Comparison of ENCODE assay signal across 8 cellular contexts in the genomic region with DNA sequence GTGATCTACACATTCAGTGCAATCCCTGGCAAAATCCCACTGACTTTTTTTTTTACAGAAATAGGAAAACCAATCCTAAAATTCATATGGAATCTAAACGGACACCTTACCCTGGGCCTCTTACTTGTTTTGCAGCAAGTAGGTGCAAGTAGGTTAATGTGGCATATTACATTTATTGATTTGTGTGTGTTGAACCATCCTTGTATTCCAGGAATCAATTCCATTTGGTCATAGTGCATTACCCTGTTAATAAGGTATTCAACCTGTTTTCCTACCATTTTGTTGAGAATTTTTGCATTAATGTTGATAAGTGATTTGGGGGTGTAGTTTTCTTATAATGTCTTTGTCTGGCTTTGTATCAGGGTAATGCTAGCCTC. TPM values are rescaled to one million over a fixed set of nuclear protein-coding genes. Genes with fewer than 3 reads are reported as not detected.
DNase-seq lines count a peak whose midpoint lies in the region; ATAC-seq, FAIRE-seq and TF ChIP-seq lines count a peak whose summit lies in the region.
"Had no signal": no experiment of that assay in that cellular context is flagged by ENCODE, and none has a peak within 500 bp of the region (broad histone marks: within the 10 kb centered on the region; RNA-seq: fewer than 3 reads in every experiment).

No MANE protein-coding gene starts in this region.

- no peak for DNase-seq in HCT116 (ENCODE audit: low read depth, low spot score)
- no peak for DNase-seq in activated B cell treated with CpG ODN at 0.5 μM for 24 hours
- no peak for DNase-seq in left lung
- no peak for DNase-seq in substantia nigra (lab: John Stamatoyannopoulos, UW)
- DNase-seq in amygdala (lab: John Stamatoyannopoulos, UW), result no peak
- no peak for DNase-seq in kidney
- DNase-seq in stimulated activated naive CD8-positive, alpha-beta T cell treated with anti-CD3 and anti-CD28 coated beads, Interleukin-15, amount 100 ng/mL, for 72 hours, result no peak

- H3K9ac ChIP-seq in HCT116 (ENCODE audit: low read length) (no peak overlapping the region), kidney (ENCODE audit: low read length in 2 of 2) (no peak overlapping the region)

- H3K36me3 Mint-ChIP-seq in activated B cell treated with CpG ODN at 0.5 μM for 24 hours (ENCODE audit: low read depth), result peaks cover 2% of the 10 kb centered on the region

- intact Hi-C loops in HCT116 (cut with micrococcal nuclease), result loop anchor here (2.0 to 5.0 kb wide), 3 partner anchors 51 to 164 kb away; partner anchors contain the start of genes NT5C3A and RP9
- intact Hi-C loops in activated B cell treated with CpG ODN at 0.5 μM for 24 hours (cut with micrococcal nuclease), result loop anchor here (1.0 to 5.0 kb wide), 7 partner anchors 36 to 251 kb away; partner anchors contain the start of gene RP9
- intact Hi-C loops in left lung (cut with DNase I), result no loop called here
- intact Hi-C loops in kidney (cut with DNase I), result no loop called here

- TF ChIP-seq POLR2A in HCT116 (IDR thresholded peaks at IDR 0.05; ENCODE audit: borderline replicate concordance, extremely low read depth, insufficient read depth, insufficient read length), result no peak

- H3K4me1 ChIP-seq in HCT116 (ENCODE audit: control insufficient read depth in 1 of 2, insufficient read depth in 2 of 2, low read length in 2 of 2) (peaks cover 8 to 18% of the 10 kb centered on the region in 2 experiments), left lung (peaks cover 9 to 23% of the 10 kb centered on the region in 2 donors), kidney (ENCODE audit: control insufficient read depth in 1 of 2, insufficient read depth in 1 of 2, low read depth in 1 of 2, low read length in 2 of 2) (peaks cover 4 to 7% of the 10 kb centered on the region in 2 donors)

- H3K79me2 ChIP-seq in HCT116 (ENCODE audit: insufficient read depth, low read length), result peaks cover 32% of the 10 kb centered on the region

- no peaks in the 10 kb centered on the region for H3K9me2 ChIP-seq in HCT116 (ENCODE audit: insufficient read depth)

- FAIRE-seq in kidney (lab: Jason Lieb, UNC), result no peak
- FAIRE-seq: islet of Langerhans had no signal

- H3K4me1 Mint-ChIP-seq in activated B cell treated with CpG ODN at 0.5 μM for 24 hours, result peaks cover 23% of the 10 kb centered on the region
- peaks cover 17% of the 10 kb centered on the region for H3K4me1 Mint-ChIP-seq in stimulated activated naive CD8-positive, alpha-beta T cell treated with anti-CD3 and anti-CD28 coated beads, Interleukin-15, amount 100 ng/mL, for 72 hours

- ATAC-seq in HCT116 (no peak), activated B cell treated with CpG ODN at 0.5 μM for 24 hours (ENCODE audit: low read depth) (no peak), left lung (no peak)
- ATAC-seq in stimulated activated naive CD8-positive, alpha-beta T cell treated with anti-CD3 and anti-CD28 coated beads, Interleukin-15, amount 100 ng/mL, for 72 hours, result no peak

- H3K27me3 ChIP-seq in HCT116 (ENCODE audit: insufficient read depth, low read length), result no peaks in the 10 kb centered on the region
- no peaks in the 10 kb centered on the region for H3K27me3 ChIP-seq in left lung

- H3K4me3 Mint-ChIP-seq in activated B cell treated with CpG ODN at 0.5 μM for 24 hours, result peak overlapping the region; percentile 15
- H3K4me3 Mint-ChIP-seq in stimulated activated naive CD8-positive, alpha-beta T cell treated with anti-CD3 and anti-CD28 coated beads, Interleukin-15, amount 100 ng/mL, for 72 hours, result peak overlapping the region in 1 of 2 donors; percentile 99

- RAD21 ChIA-PET in HCT116 (lab: Charles Lee; ENCODE audit: low non-redundant PET in 1 of 2, low total read pairs in 2 of 2, uncharacterized antibody in 2 of 2, unreplicated experiment in 2 of 2), result interaction anchor here in 1 of 2 experiments (0.6 kb wide), 2 partner anchors 13 to 38 kb away, joined by 3 read pairs; partner anchors contain the start of gene FKBP9

- H2AFZ ChIP-seq in HCT116 (ENCODE audit: low read depth, low read length, poor library complexity, severe bottlenecking), result no peak overlapping the region

- H3K36me3 ChIP-seq in HCT116 (ENCODE audit: control insufficient read depth in 1 of 2, insufficient read depth in 2 of 2, low read length in 2 of 2), result no peaks in the 10 kb centered on the region
- no peaks in the 10 kb centered on the region for H3K36me3 ChIP-seq in left lung
- no peaks in the 10 kb centered on the region for H3K36me3 ChIP-seq in kidney (ENCODE audit: control insufficient read depth in 1 of 2, insufficient read depth in 2 of 2, low read length in 2 of 2)

- no peaks in the 10 kb centered on the region for H3K27me3 Mint-ChIP-seq in activated B cell treated with CpG ODN at 0.5 μM for 24 hours
- peaks cover 17% of the 10 kb centered on the region for H3K27me3 Mint-ChIP-seq in stimulated activated naive CD8-positive, alpha-beta T cell treated with anti-CD3 and anti-CD28 coated beads, Interleukin-15, amount 100 ng/mL, for 72 hours

- POLR2A ChIA-PET in HCT116 (lab: Charles Lee) (no interaction called here), activated B cell treated with CpG ODN at 0.5 μM for 24 hours (lab: Charles Lee) (interaction anchor here (0.9 to 3.3 kb wide), 5 partner anchors 15 to 165 kb away, joined by 3 to 35 read pairs (median 8); partner anchors contain the start of gene KBTBD2)

- CTCF ChIA-PET in HCT116 (lab: Charles Lee) (interaction anchor here (1.4 kb wide), 1 partner anchor 97 kb away, joined by 4 read pairs; no protein-coding TSS in a partner anchor), activated B cell treated with CpG ODN at 0.5 μM for 24 hours (lab: Charles Lee) (interaction anchor here (0.7 to 5.3 kb wide), 16 partner anchors 12 to 250 kb away, joined by 3 to 74 read pairs (median 4); partner anchors contain the start of gene RP9)

- H3K9me3 ChIP-seq in HCT116 (ENCODE audit: control insufficient read depth in 1 of 2, insufficient read depth in 1 of 2, low read depth in 1 of 2, low read length in 2 of 2) (peaks cover 0 to 13% of the 10 kb centered on the region in 2 experiments; a peak in 2 of 4 replicates), left lung (peaks cover 0 to 13% of the 10 kb centered on the region in 2 donors), kidney (ENCODE audit: control insufficient read depth in 1 of 2, low read length in 2 of 2) (peaks cover 7 to 9% of the 10 kb centered on the region in 2 donors)

- peaks cover 9% of the 10 kb centered on the region for H3K9me3 Mint-ChIP-seq in activated B cell treated with CpG ODN at 0.5 μM for 24 hours
- H3K9me3 Mint-ChIP-seq in stimulated activated naive CD8-positive, alpha-beta T cell treated with anti-CD3 and anti-CD28 coated beads, Interleukin-15, amount 100 ng/mL, for 72 hours, result peaks cover 10 to 13% of the 10 kb centered on the region in 2 donors

- no peak for TF ChIP-seq CTCF in HCT116 (IDR thresholded peaks at IDR 0.05 in 2 of 3, conservative IDR thresholded peaks at IDR 0.05 in 1 of 3; ENCODE audit: borderline replicate concordance in 1 of 3, insufficient read depth in 1 of 3, low read depth in 2 of 3, low read length in 2 of 3)
- TF ChIP-seq CTCF in activated B cell treated with CpG ODN at 0.5 μM for 24 hours (IDR thresholded peaks at IDR 0.05), result no peak
- TF ChIP-seq CTCF in left lung (IDR thresholded peaks at IDR 0.05), result no peak
- no peak for TF ChIP-seq CTCF in kidney (IDR thresholded peaks at IDR 0.05; ENCODE audit: borderline replicate concordance, extremely low read depth, insufficient read depth)

- TF ChIP-seq RAD21 in HCT116 (IDR thresholded peaks at IDR 0.05; ENCODE audit: low read depth), result no peak

- H4K20me1 ChIP-seq in HCT116 (ENCODE audit: insufficient read depth), result no peaks in the 10 kb centered on the region

- H3K4me3 ChIP-seq in HCT116 (replicated peaks in 1 of 2; ENCODE audit: low read depth in 1 of 2, low read length in 2 of 2), result no peak overlapping the region
- no peak overlapping the region for H3K4me3 ChIP-seq in left lung
- peak overlapping the region in 1 of 2 donors; percentile 54 for H3K4me3 ChIP-seq in kidney (ENCODE audit: low read length in 2 of 2)

- BruUV-seq in HCT116 (replicated peaks; lab: Mats Ljungman, UMichigan), result TSS peak; percentile 48

- H3K27ac Mint-ChIP-seq in activated B cell treated with CpG ODN at 0.5 μM for 24 hours, result no peak overlapping the region
- H3K27ac Mint-ChIP-seq in stimulated activated naive CD8-positive, alpha-beta T cell treated with anti-CD3 and anti-CD28 coated beads, Interleukin-15, amount 100 ng/mL, for 72 hours, result no peak overlapping the region

- H3K4me2 ChIP-seq in HCT116 (ENCODE audit: low read length), result peak overlapping the region; percentile 83

- H3K27ac ChIP-seq in HCT116 (ENCODE audit: low read depth, low read length) (peak overlapping the region; percentile 96; the same call in 1 of the 2 replicates), left lung (peak overlapping the region; percentile 96 to 99), substantia nigra (ENCODE audit: low read depth, low read length, poor library complexity, severe bottlenecking) (peak overlapping the region; percentile 90), kidney (ENCODE audit: low read depth in 2 of 2, low read length in 2 of 2) (no peak overlapping the region)

TF ChIP-seq in HCT116, 20 proteins besides CTCF, POLR2A, EP300 and RAD21:
- no peak for TF ChIP-seq ZFX (IDR thresholded peaks at IDR 0.05)
- TF ChIP-seq JUND (IDR thresholded peaks at IDR 0.05), result no peak
- peak; percentile 69; the same call in 1 of the 2 replicates for TF ChIP-seq CBX3 (IDR thresholded peaks at IDR 0.05; ENCODE audit: low read depth)
- TF ChIP-seq EZH2 (IDR thresholded peaks at IDR 0.05), result no peak
- no peak for TF ChIP-seq CEBPB (IDR thresholded peaks at IDR 0.05; ENCODE audit: low read depth)
- no peak for TF ChIP-seq TCF7L2 (IDR thresholded peaks at IDR 0.05; ENCODE audit: borderline replicate concordance, extremely low read depth, insufficient read depth, insufficient read length)
- TF ChIP-seq, protein P1, sequence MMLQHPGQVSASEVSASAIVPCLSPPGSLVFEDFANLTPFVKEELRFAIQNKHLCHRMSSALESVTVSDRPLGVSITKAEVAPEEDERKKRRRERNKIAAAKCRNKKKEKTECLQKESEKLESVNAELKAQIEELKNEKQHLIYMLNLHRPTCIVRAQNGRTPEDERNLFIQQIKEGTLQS (IDR thresholded peaks at IDR 0.05), result no peak

RNA-seq across cellular contexts. Expression of gene FKBP9, which starts 13.6 kb away (rescaled TPM):
- total RNA-seq in HCT116 (2021; ENCODE audit: unreplicated experiment) (85.6 TPM), activated B cell treated with CpG ODN at 0.5 μM for 24 hours (0.51 and 0.69 TPM in 2 replicates), left lung (100 to 1,000 TPM in 1 of 2 donors, 10 to 100 TPM in 1; 91.4 to 130 TPM), kidney (109 TPM)
- 99.4 and 103 TPM in 2 replicates for polyA plus RNA-seq in HCT116 (2012)
- 55.1 TPM for polyA plus RNA-seq in kidney (ENCODE audit: insufficient read depth, low read depth, low replicate concordance)

RNA-seq across cellular contexts. Expression of gene KBTBD2, which starts 52.1 kb away (rescaled TPM):
- total RNA-seq in HCT116 (2021; ENCODE audit: unreplicated experiment) (29.0 TPM), activated B cell treated with CpG ODN at 0.5 μM for 24 hours (35.2 and 39.7 TPM in 2 replicates), left lung (10 to 100 TPM; 28.7 to 36.8 TPM), kidney (34.0 TPM)
- 18.0 and 19.9 TPM in 2 replicates for polyA plus RNA-seq in HCT116 (2012)
- 12.1 TPM for polyA plus RNA-seq in kidney (ENCODE audit: insufficient read depth, low read depth, low replicate concordance)

Comparison
In these comparisons a context has a peak if more than half of its experiments do, and no peak if none do; other contexts are left out.
1. H3K27ac ChIP-seq: peak in HCT116 (single experiment), left lung (2 of 2) and substantia nigra (single experiment); none in kidney (0 of 2).
2. RNA of gene FKBP9, which starts 13.6 kb away (total RNA-seq): 91.4 to 130 TPM in left lung, 109 TPM in kidney (single experiment) and 85.6 TPM in HCT116 (single experiment); 0.51 to 0.69 TPM in activated B cell treated with CpG ODN at 0.5 μM for 24 hours; every median in the first group is over 10 times any median in the second.
3. intact Hi-C loops: an anchor here in HCT116 (2.0 to 5.0 kb wide) and activated B cell treated with CpG ODN at 0.5 μM for 24 hours (1.0 to 5.0 kb wide); none called in left lung and kidney.